ENCODE assay signal across 27 cellular contexts in the genomic region with DNA sequence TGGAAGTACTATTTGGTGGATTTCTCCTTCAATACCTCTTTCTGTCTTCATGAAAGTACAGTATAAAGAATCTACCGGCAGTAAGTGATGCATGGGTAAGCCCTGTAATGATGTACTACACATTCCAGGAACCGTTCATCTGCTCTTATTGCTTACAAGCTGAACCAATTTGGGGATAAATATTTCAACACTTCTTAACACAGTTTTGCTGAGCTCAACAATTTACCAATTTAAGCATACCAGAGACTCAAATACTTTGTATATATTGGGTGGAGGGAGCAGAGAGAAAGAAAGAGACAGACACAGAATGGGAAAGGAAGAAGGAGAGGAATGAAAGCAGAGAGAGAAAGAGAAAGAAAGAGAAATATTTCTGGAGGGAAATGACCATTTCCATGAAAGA.
"Had no signal": no experiment of that assay in that cellular context is flagged by ENCODE, and none has a peak within 500 bp of the region (broad histone marks: within the 10 kb centered on the region; RNA-seq: fewer than 3 reads in every experiment).

No MANE protein-coding gene starts in this region.

- H3K36me3 ChIP-seq: left lung, lower lobe of right lung, neutrophil, right atrium auricular region, spleen, transverse colon, upper lobe of left lung had no signal

- FAIRE-seq: islet of Langerhans had no signal

- H3K9me3 Mint-ChIP-seq: nephron, neural crest cell had no signal

- H3K27me3 Mint-ChIP-seq: naive thymus-derived CD8-positive, alpha-beta T cell; stimulated activated naive CD8-positive, alpha-beta T cell treated with anti-CD3 and anti-CD28 coated beads, Interleukin-15, Interleukin-2, amounts not matched to agents 100 ng/mL and 50 ng/mL, for 24 hours had no signal

- H3K27me3 ChIP-seq: left lung, neutrophil, right atrium auricular region, spleen, transverse colon, upper lobe of left lung had no signal

- H3K4me3 ChIP-seq: left lung, lower lobe of right lung, psoas muscle, right atrium auricular region, skin epidermis, spleen, transverse colon, upper lobe of left lung had no signal

- H3K79me2 ChIP-seq: parathyroid adenoma had no signal

- H3K4me3 Mint-ChIP-seq: immature natural killer cell; naive thymus-derived CD8-positive, alpha-beta T cell; nephron; neural crest cell; stimulated activated effector memory CD8-positive, alpha-beta T cell treated with anti-CD3 and anti-CD28 coated beads, Interleukin-12 subunit alpha, Interleukin-12 subunit beta, amount 100 ng/mL, for 72 hours; stimulated activated naive CD8-positive, alpha-beta T cell treated with anti-CD3 and anti-CD28 coated beads, Interleukin-15, Interleukin-2, amounts not matched to agents 100 ng/mL and 50 ng/mL, for 24 hours had no signal

- H3K27ac Mint-ChIP-seq: immature natural killer cell; naive thymus-derived CD8-positive, alpha-beta T cell; nephron; stimulated activated effector memory CD8-positive, alpha-beta T cell treated with anti-CD3 and anti-CD28 coated beads, Interleukin-12 subunit alpha, Interleukin-12 subunit beta, amount 100 ng/mL, for 72 hours; stimulated activated naive CD8-positive, alpha-beta T cell treated with anti-CD3 and anti-CD28 coated beads, Interleukin-15, Interleukin-2, amounts not matched to agents 100 ng/mL and 50 ng/mL, for 24 hours had no signal

- DNase-seq: hypothalamus; immature natural killer cell; kidney; left colon; left lung; lower lobe of right lung; mammary epithelial cell; mesenchymal stem cell; naive thymus-derived CD8-positive, alpha-beta T cell; occipital lobe; psoas muscle; spleen; stimulated activated CD4-positive, alpha-beta T cell treated with anti-CD3 and anti-CD28 coated beads, Interleukin-4, amount 100 ng/mL, for 24 hours; stimulated activated naive CD4-positive, alpha-beta T cell; substantia nigra; transverse colon; upper lobe of left lung had no signal

- H3K27ac ChIP-seq: left lung, lower lobe of right lung, neutrophil, parathyroid adenoma, psoas muscle, right atrium auricular region, skin epidermis, spleen, transverse colon, upper lobe of left lung had no signal

- ATAC-seq: left colon; left lung; lower lobe of right lung; naive thymus-derived CD8-positive, alpha-beta T cell; psoas muscle; sciatic nerve; stimulated activated effector memory CD8-positive, alpha-beta T cell treated with anti-CD3 and anti-CD28 coated beads, Interleukin-12 subunit alpha, Interleukin-12 subunit beta, amount 100 ng/mL, for 72 hours had no signal

- H3K4me1 ChIP-seq: left lung, lower lobe of right lung, parathyroid adenoma, psoas muscle, right atrium auricular region, spleen, transverse colon, upper lobe of left lung had no signal

- H2AFZ ChIP-seq: parathyroid adenoma had no signal

- H3K36me3 Mint-ChIP-seq: immature natural killer cell; naive thymus-derived CD8-positive, alpha-beta T cell; stimulated activated effector memory CD8-positive, alpha-beta T cell treated with anti-CD3 and anti-CD28 coated beads, Interleukin-12 subunit alpha, Interleukin-12 subunit beta, amount 100 ng/mL, for 72 hours had no signal

- H3K9ac ChIP-seq: parathyroid adenoma had no signal

- H3K4me1 Mint-ChIP-seq: immature natural killer cell; naive thymus-derived CD8-positive, alpha-beta T cell; nephron; neural crest cell; stimulated activated effector memory CD8-positive, alpha-beta T cell treated with anti-CD3 and anti-CD28 coated beads, Interleukin-12 subunit alpha, Interleukin-12 subunit beta, amount 100 ng/mL, for 72 hours had no signal

- H3K9me3 ChIP-seq: left lung, lower lobe of right lung, neutrophil, psoas muscle, right atrium auricular region, transverse colon, upper lobe of left lung had no signal
